In genomic region chr1:234915923-234916675, GRCh38 we compare ENCODE assay signal across 12 cellular contexts.
DNase-seq lines count a peak whose midpoint lies in the region; ATAC-seq, FAIRE-seq and TF ChIP-seq lines count a peak whose summit lies in the region.
"Had no signal": no experiment of that assay in that cellular context is flagged by ENCODE, and none has a peak within 500 bp of the region (broad histone marks: within the 10 kb centered on the region; RNA-seq: fewer than 3 reads in every experiment).

No MANE protein-coding gene starts in this region.

- H3K27ac ChIP-seq in C4-2B, result peak overlapping the region; percentile 33
- peak overlapping the region; percentile 4 for H3K27ac ChIP-seq in neutrophil
- H3K27ac ChIP-seq: VCaP had no signal

- no peaks in the 10 kb centered on the region for H3K27me3 ChIP-seq in neutrophil

- DNase-seq in NCI-H1092 treated with DMSO at 0.1 percent for 48 hours (lab: John Stamatoyannopoulos, UW), result peak; percentile 69
- DNase-seq in dermis microvascular lymphatic vessel endothelial cell (ENCODE audit: low read depth in 2 of 2), result peak; percentile 62 to 74
- no peak for DNase-seq in GM12892 (ENCODE audit: insufficient read length)
- DNase-seq in AML-193 (lab: John Stamatoyannopoulos, UW), result no peak
- DNase-seq in DMS79 treated with DMSO at 0.1 percent for 48 hours (lab: John Stamatoyannopoulos, UW), result no peak
- DNase-seq: DMS79; naive thymus-derived CD8-positive, alpha-beta T cell; NCI-H2029 treated with DMSO at 0.1 percent for 48 hours had no signal

- ATAC-seq in GM21528 (IDR thresholded peaks at IDR 0.05; ENCODE audit: low FRiP score, unreplicated experiment), result no peak
- ATAC-seq: naive thymus-derived CD8-positive, alpha-beta T cell had no signal

- no peak for FAIRE-seq in GM12892 (lab: Jason Lieb, UNC)

- H3K4me3 ChIP-seq in neutrophil (ENCODE audit: low read depth in 1 of 2, low read length in 1 of 2), result no peak overlapping the region

- H3K9me3 ChIP-seq in neutrophil, result no peaks in the 10 kb centered on the region

- no peaks in the 10 kb centered on the region for H3K36me3 ChIP-seq in neutrophil

- no peak for TF ChIP-seq POLR2A in GM12892 (IDR thresholded peaks at IDR 0.05; ENCODE audit: low read depth, low read length)

- no peak for TF ChIP-seq CTCF in C4-2B (conservative IDR thresholded peaks at IDR 0.05)
- TF ChIP-seq CTCF in neutrophil (IDR thresholded peaks at IDR 0.05), result no peak

- H3K4me1 ChIP-seq in neutrophil (ENCODE audit: control insufficient read depth in 1 of 2, insufficient read depth in 1 of 2, low read depth in 1 of 2, low read length in 1 of 2), result peaks cover 24% of the 10 kb centered on the region in 2 experiments

Comparison
In these comparisons a context has a peak if more than half of its experiments do, and no peak if none do; other contexts are left out.
1. DNase-seq: peak in NCI-H1092 treated with DMSO at 0.1 percent for 48 hours (single experiment) and dermis microvascular lymphatic vessel endothelial cell (2 of 2); none in GM12892 (single experiment), AML-193 (0 of 2) and DMS79 treated with DMSO at 0.1 percent for 48 hours (single experiment).